21 cellular contexts compared by ENCODE assay signal in genomic region chr3:6601374-6601773, GRCh38.
A peak's percentile ranks its signal among the peaks of the same experiment; 100 is the strongest.
DNase-seq lines count a peak whose midpoint lies in the region; ATAC-seq, FAIRE-seq and TF ChIP-seq lines count a peak whose summit lies in the region.
"Had no signal": no experiment of that assay in that cellular context is flagged by ENCODE, and none has a peak within 500 bp of the region (broad histone marks: within the 10 kb centered on the region; RNA-seq: fewer than 3 reads in every experiment).

No MANE protein-coding gene starts in this region.

- CTCF ChIA-PET in GM12878 (lab: Yijun Ruan, JAX), result no interaction called here
- CTCF ChIA-PET in PC-3 (lab: Charles Lee), result no interaction called here

- RAD21 ChIA-PET in GM12878 (lab: Charles Lee; ENCODE audit: unreplicated experiment), result interaction anchor here (1.0 kb wide), 1 partner anchor 795 kb away, joined by 3 read pairs; no protein-coding TSS in a partner anchor

- H3K9me2 ChIP-seq in PC-3 (replicated peaks; ENCODE audit: low read length), result no peaks in the 10 kb centered on the region

- H2AFZ ChIP-seq in GM12878 (ENCODE audit: control insufficient read depth, low read depth, low read length) (no peak overlapping the region), PC-3 (ENCODE audit: low read length) (no peak overlapping the region)

- POLR2A ChIA-PET in GM12878 (lab: Charles Lee) (interaction anchor here (0.6 kb wide), 1 partner anchor 25 kb away, joined by 4 read pairs; no protein-coding TSS in a partner anchor), PC-3 (lab: Charles Lee; ENCODE audit: unreplicated experiment) (no interaction called here)

- SMC1A ChIA-PET in GM12878 (lab: Charles Lee; ENCODE audit: uncharacterized antibody, unreplicated experiment), result interaction anchor here (0.8 to 1.2 kb wide), 3 partner anchors 28 to 56 kb away, joined by 3 to 5 read pairs (median 4); no protein-coding TSS in a partner anchor

- no peak overlapping the region for H3K4me2 ChIP-seq in GM12878 (ENCODE audit: control insufficient read depth, insufficient read depth)
- no peak overlapping the region for H3K4me2 ChIP-seq in PC-3 (ENCODE audit: low read length)
- H3K4me2 ChIP-seq: BLaER1 had no signal

- DNase-seq in NCI-H146 (lab: John Stamatoyannopoulos, UW) (peak; percentile 14), NCI-H146 treated with DMSO at 0.1 percent for 48 hours (lab: John Stamatoyannopoulos, UW; ENCODE audit: unreplicated experiment) (no peak), GM12878 (ENCODE audit: low read depth, low spot score) (no peak), NK-92 (lab: John Stamatoyannopoulos, UW; ENCODE audit: unreplicated experiment) (no peak), germinal center (ENCODE audit: low spot score) (no peak), PC-3 (no peak)
- DNase-seq: CD8-positive, alpha-beta T cell; MV-4-11; NCI-H1417 treated with DMSO at 0.1 percent for 48 hours; NCI-H2029 treated with DMSO at 0.1 percent for 48 hours; NCI-H524 treated with DMSO at 0.1 percent for 48 hours; Right ventricle myocardium superior; T-helper 1 cell; T1000 had no signal

- no peaks in the 10 kb centered on the region for H3F3A ChIP-seq in PC-3 (ENCODE audit: low read length, unreplicated experiment)

- ATAC-seq in GM21786 (IDR thresholded peaks at IDR 0.05; ENCODE audit: unreplicated experiment), result peak; percentile 54
- ATAC-seq in HG03520 (IDR thresholded peaks at IDR 0.05; ENCODE audit: unreplicated experiment), result peak; percentile 50
- peak; percentile 81 for ATAC-seq in GM12878
- no peak for ATAC-seq in PC-3
- ATAC-seq: CD8-positive, alpha-beta T cell had no signal

- no peak overlapping the region for H3K27ac ChIP-seq in GM12878 (ENCODE audit: control insufficient read depth, insufficient read depth)
- no peak overlapping the region for H3K27ac ChIP-seq in PC-3 (ENCODE audit: low read length)
- H3K27ac ChIP-seq: BLaER1, SK-N-MC had no signal

- no peak for TF ChIP-seq EP300 in GM12878 (IDR thresholded peaks at IDR 0.05; ENCODE audit: borderline replicate concordance in 1 of 2, control insufficient read depth in 1 of 2, low read depth in 2 of 2, low read length in 2 of 2)

- H3K36me3 ChIP-seq in GM12878 (ENCODE audit: control insufficient read depth in 2 of 2, insufficient read depth in 2 of 2, low read length in 1 of 2) (no peaks in the 10 kb centered on the region), PC-3 (ENCODE audit: low read depth, low read length) (no peaks in the 10 kb centered on the region)
- H3K36me3 ChIP-seq: BLaER1 had no signal

- H4K20me1 ChIP-seq in GM12878 (ENCODE audit: control insufficient read depth, insufficient read depth), result no peaks in the 10 kb centered on the region
- no peaks in the 10 kb centered on the region for H4K20me1 ChIP-seq in PC-3 (ENCODE audit: low read length)
- H4K20me1 ChIP-seq: BLaER1 had no signal

- H3K27me3 ChIP-seq in GM12878 (replicated peaks in 1 of 2; ENCODE audit: control insufficient read depth in 2 of 2, insufficient read depth in 2 of 2, low read length in 1 of 2) (no peaks in the 10 kb centered on the region), PC-3 (ENCODE audit: low read length) (no peaks in the 10 kb centered on the region)
- H3K27me3 ChIP-seq: BLaER1 had no signal

- in situ Hi-C loops in GM12878 (cut with MboI), result no loop called here

- no peak for TF ChIP-seq POLR2A in GM12878 (IDR thresholded peaks at IDR 0.05; ENCODE audit: low read depth, low read length)

- FAIRE-seq in GM12878 (lab: Jason Lieb, UNC), result no peak
- FAIRE-seq: GM18507, H1, RCC 7860 had no signal

- 32% methylated on average over 4 of the region's 4 CpGs for WGBS in GM12878 (ENCODE audit: insufficient coverage, insufficient replicate concordance, low lambda C conversion rate, missing lambda C conversion rate)

- H3K4me1 ChIP-seq in GM12878 (ENCODE audit: control insufficient read depth, insufficient read depth, low read length) (no peaks in the 10 kb centered on the region), PC-3 (ENCODE audit: insufficient read depth, low read length) (no peaks in the 10 kb centered on the region)
- H3K4me1 ChIP-seq: BLaER1 had no signal

- no peak overlapping the region for H3K9ac ChIP-seq in GM12878 (ENCODE audit: control insufficient read depth, insufficient read depth, low read length)
- no peak overlapping the region for H3K9ac ChIP-seq in PC-3 (ENCODE audit: low read length)
- H3K9ac ChIP-seq: BLaER1 had no signal

- H3K9me3 ChIP-seq in GM12878 (replicated peaks; ENCODE audit: control insufficient read depth, insufficient read depth, low read length) (no peaks in the 10 kb centered on the region; the same call in 2 of the 3 replicates), PC-3 (ENCODE audit: low read length) (peaks cover 27% of the 10 kb centered on the region; the same call in 1 of the 2 replicates)
- H3K9me3 ChIP-seq: BLaER1 had no signal

- no TSS peak for BruUV-seq in GM12878 (replicated peaks; lab: Mats Ljungman, UMichigan)
- BruUV-seq in PC-3 (replicated peaks; lab: Mats Ljungman, UMichigan), result no TSS peak

- no peak for TF ChIP-seq RAD21 in GM12878 (IDR thresholded peaks at IDR 0.05; ENCODE audit: insufficient read depth, low read depth, low read length)

- H3K79me2 ChIP-seq in GM12878 (ENCODE audit: control insufficient read depth, insufficient read depth, low read length) (no peaks in the 10 kb centered on the region), PC-3 (ENCODE audit: low read length) (no peaks in the 10 kb centered on the region)

- TF ChIP-seq CTCF in GM12878 (IDR thresholded peaks at IDR 0.05 in 2 of 3, conservative IDR thresholded peaks at IDR 0.05 in 1 of 3; ENCODE audit: control insufficient read depth in 2 of 3, extremely low read depth in 1 of 3, insufficient read depth in 1 of 3, low read depth in 3 of 3, low read length in 3 of 3), result no peak
- TF ChIP-seq CTCF in PC-3 (conservative IDR thresholded peaks at IDR 0.05; ENCODE audit: low read depth, low read length), result no peak

- H3K4me3 ChIP-seq in GM12878 (no peak overlapping the region), PC-3 (ENCODE audit: low read length) (no peak overlapping the region)
- H3K4me3 ChIP-seq: BLaER1, SK-N-MC had no signal

- intact Hi-C loops in GM12878 (cut with micrococcal nuclease; ENCODE audit: unreplicated experiment) (no loop called here), PC-3 (cut with micrococcal nuclease) (no loop called here)

TF ChIP-seq in GM12878, 131 proteins besides CTCF, POLR2A, EP300 and RAD21 (continues in another document):
- TF ChIP-seq ZNF592 (IDR thresholded peaks at IDR 0.05) (no peak), NFXL1 (IDR thresholded peaks at IDR 0.05; ENCODE audit: borderline replicate concordance) (no peak), MEF2B (IDR thresholded peaks at IDR 0.05; ENCODE audit: partially characterized antibody, poor library complexity, severe bottlenecking) (no peak), RCOR1 (conservative IDR thresholded peaks at IDR 0.05; ENCODE audit: low read depth, low read length) (no peak)
